Comparison of ENCODE assay signal across 30 cellular contexts in the genomic region with DNA sequence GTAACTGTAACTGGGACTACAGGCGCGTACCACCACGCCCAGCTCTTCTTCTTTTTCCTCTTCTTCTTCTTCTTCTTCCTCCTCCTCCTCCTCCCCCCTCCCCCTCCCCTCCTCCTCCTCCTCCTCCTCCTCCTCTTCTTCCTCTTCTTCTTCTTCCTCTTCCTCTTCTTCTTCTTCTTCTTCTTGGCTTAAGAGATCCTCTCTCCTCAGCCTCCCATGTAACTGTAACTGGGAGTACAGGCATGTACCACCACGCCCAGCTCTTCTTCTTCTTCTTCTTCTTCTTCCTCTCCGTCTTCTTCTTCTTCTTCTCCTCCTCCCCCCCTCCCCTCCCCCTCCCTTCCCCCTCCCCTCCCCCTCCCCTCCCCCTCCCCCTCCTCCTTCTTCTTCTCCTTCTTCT. TPM values are rescaled to one million over a fixed set of nuclear protein-coding genes. Genes with fewer than 3 reads are reported as not detected.
"Had no signal": no experiment of that assay in that cellular context is flagged by ENCODE, and none has a peak within 500 bp of the region (broad histone marks: within the 10 kb centered on the region; RNA-seq: fewer than 3 reads in every experiment).

No MANE protein-coding gene starts in this region.

- H3K27ac ChIP-seq: adrenal gland, SJCRH30, SK-N-MC, WERI-Rb-1 had no signal

- H3K4me3 ChIP-seq: adrenal gland, SJCRH30, SK-N-MC had no signal

- ATAC-seq: activated naive CD4-positive, alpha-beta T cell treated with anti-CD3 and anti-CD28 coated beads, Interleukin-2, amount 50 U/mL, for 72 hours; activated T-cell treated with anti-CD3 and anti-CD28 coated beads, Interleukin-2, amount 50 U/mL, for 4 hours had no signal

- H3K27me3 ChIP-seq: SJCRH30 had no signal

- DNase-seq: activated CD4-positive, alpha-beta memory T cell treated with anti-CD3 and anti-CD28 coated beads, Interleukin-2, amount 10 ng/mL, durations not matched to agents 7 days and 5 days; activated CD4-positive, alpha-beta T cell treated with anti-CD3 and anti-CD28 coated beads for 1 hour; activated CD4-positive, alpha-beta T cell treated with anti-CD3 and anti-CD28 coated beads for 48 hours; activated CD4-positive, CD25-positive, alpha-beta regulatory T cell; activated gamma-delta T cell treated with Interleukin-2 at 50 U/mL for 16 hours; activated naive CD4-positive, alpha-beta T cell treated with anti-CD3 and anti-CD28 coated beads for 36 hours; activated T-cell treated with anti-CD3 and anti-CD28 coated beads, Interleukin-2, amount 50 U/mL, for 4 hours; adrenal gland; central memory CD4-positive, alpha-beta T cell; Karpas-422; KBM-7; NCI-H1105; NCI-H1436; NCI-H1694; NCI-H2029; NCI-H345; NCI-H524 treated with DMSO at 0.1 percent for 48 hours; SHP77; SJCRH30; SW 1271; T-helper 1 cell; T-helper 2 cell; T-helper 9 cell; WERI-Rb-1 had no signal

- H3K9me3 ChIP-seq: adrenal gland, SJCRH30 had no signal

- FAIRE-seq: colon had no signal

- H3K36me3 ChIP-seq: adrenal gland, WERI-Rb-1 had no signal

RNA-seq across cellular contexts. Expression of a gene that starts 5.3 kb away (rescaled TPM):
- total RNA-seq: cerebellum had no signal

RNA-seq across cellular contexts. Expression of a gene that starts 36.0 kb away (rescaled TPM):
- total RNA-seq: activated CD4-positive, alpha-beta memory T cell treated with anti-CD3 and anti-CD28 coated beads, Interleukin-2, amount 10 ng/mL, durations not matched to agents 7 days and 5 days; activated CD8-positive, alpha-beta memory T cell treated with anti-CD3 and anti-CD28 coated beads for 36 hours; activated naive CD4-positive, alpha-beta T cell treated with anti-CD3 and anti-CD28 coated beads for 36 hours; activated naive CD4-positive, alpha-beta T cell treated with anti-CD3 and anti-CD28 coated beads, Interleukin-2, amount 50 U/mL, for 72 hours; activated T-helper 1 cell treated with anti-CD3 and anti-CD28 coated beads, Interleukin-12 subunit alpha, Interleukin-12 subunit beta, Interleukin-2, Interleukin-4 antibody, amounts not matched to agents 30 ng/mL and 10 ng/mL and 1 ng/mL, durations not matched to agents 14 hours and 24 hours and 36 hours; cerebellum had no signal

RNA-seq across cellular contexts. Expression of a gene that starts 46.7 kb away (rescaled TPM):
- total RNA-seq: activated CD8-positive, alpha-beta memory T cell treated with anti-CD3 and anti-CD28 coated beads for 36 hours; activated T-cell treated with anti-CD3 and anti-CD28 coated beads, Interleukin-2, amount 50 U/mL, for 4 hours; cerebellum had no signal
